Comparison of ENCODE assay signal across 19 cellular contexts in genomic region chr5:96081276-96081858, GRCh38.
A peak's percentile ranks its signal among the peaks of the same experiment; 100 is the strongest.
DNase-seq lines count a peak whose midpoint lies in the region; ATAC-seq and TF ChIP-seq lines count a peak whose summit lies in the region.
"Had no signal": no experiment of that assay in that cellular context is flagged by ENCODE, and none has a peak within 500 bp of the region (broad histone marks: within the 10 kb centered on the region; RNA-seq: fewer than 3 reads in every experiment).

No MANE protein-coding gene starts in this region.

- no peak for TF ChIP-seq CTCF in glutamatergic neuron (IDR thresholded peaks at IDR 0.05; ENCODE audit: partially characterized antibody, unreplicated experiment)

- H3K9me2 ChIP-seq in Karpas-422 (replicated peaks; ENCODE audit: insufficient read depth, low read length) = no peaks in the 10 kb centered on the region

- DNase-seq in DMS 273 treated with DMSO at 0.1 percent for 48 hours (lab: John Stamatoyannopoulos, UW) (peak; percentile 67), Karpas-422 (peak; percentile 27), amniotic epithelial cell (ENCODE audit: low read depth) (peak; percentile 40), glutamatergic neuron (no peak), NCI-H345 treated with DMSO at 0.1 percent for 48 hours (lab: John Stamatoyannopoulos, UW; ENCODE audit: unreplicated experiment) (no peak), NCI-H2196 (lab: John Stamatoyannopoulos, UW; ENCODE audit: unreplicated experiment) (no peak)
- no peak for DNase-seq in CD8-positive, alpha-beta memory T cell
- DNase-seq: activated CD4-positive, CD25-positive, alpha-beta regulatory T cell; activated CD8-positive, alpha-beta memory T cell treated with anti-CD3 and anti-CD28 coated beads, Interleukin-2, amount 50 U/mL, for 4 hours; BE2C; DMS53; mucosa of descending colon; NCI-H510A; ovary; RPMI8226; stimulated activated naive CD4-positive, alpha-beta T cell treated with Interleukin-2 at 50 U/mL for 16 hours; T-helper 1 cell had no signal

- H3K4me3 ChIP-seq in Karpas-422 (ENCODE audit: low read length) = no peak overlapping the region
- H3K4me3 ChIP-seq in CD8-positive, alpha-beta memory T cell (ENCODE audit: low read length) = no peak overlapping the region
- H3K4me3 ChIP-seq: HAP-1, mucosa of descending colon, ovary had no signal

- peak overlapping the region; percentile 67 for H3K27ac Mint-ChIP-seq in glutamatergic neuron (ENCODE audit: unreplicated experiment)
- no peak overlapping the region for H3K27ac Mint-ChIP-seq in CD8-positive, alpha-beta memory T cell

- H3K4me1 ChIP-seq in Karpas-422 (ENCODE audit: low read length) = no peaks in the 10 kb centered on the region
- no peaks in the 10 kb centered on the region for H3K4me1 ChIP-seq in CD8-positive, alpha-beta memory T cell (ENCODE audit: insufficient read depth, low read length)

- no peaks in the 10 kb centered on the region for H3K36me3 ChIP-seq in Karpas-422 (ENCODE audit: insufficient read depth, low read length)
- H3K36me3 ChIP-seq in CD8-positive, alpha-beta memory T cell (ENCODE audit: insufficient read depth, low read length) = no peaks in the 10 kb centered on the region
- H3K36me3 ChIP-seq: BE2C, HAP-1, ovary had no signal

- no peak overlapping the region for H3K9ac ChIP-seq in Karpas-422 (ENCODE audit: low read length)

- no peak overlapping the region for H3K4me3 Mint-ChIP-seq in glutamatergic neuron (ENCODE audit: unreplicated experiment)
- H3K4me3 Mint-ChIP-seq in CD8-positive, alpha-beta memory T cell = no peak overlapping the region

- H3K36me3 Mint-ChIP-seq in glutamatergic neuron (ENCODE audit: unreplicated experiment) = no peaks in the 10 kb centered on the region
- no peaks in the 10 kb centered on the region for H3K36me3 Mint-ChIP-seq in CD8-positive, alpha-beta memory T cell

- H2AFZ ChIP-seq in Karpas-422 (ENCODE audit: low read length) = no peak overlapping the region

- no peaks in the 10 kb centered on the region for H3K79me2 ChIP-seq in Karpas-422 (ENCODE audit: low read length)

- POLR2A ChIA-PET in CD8-positive, alpha-beta memory T cell (lab: Charles Lee) = no interaction called here

- no peaks in the 10 kb centered on the region for H3K9me3 Mint-ChIP-seq in glutamatergic neuron (ENCODE audit: unreplicated experiment)
- H3K9me3 Mint-ChIP-seq in CD8-positive, alpha-beta memory T cell = no peaks in the 10 kb centered on the region

- no peaks in the 10 kb centered on the region for H3K27me3 ChIP-seq in Karpas-422 (ENCODE audit: low read length)
- H3K27me3 ChIP-seq in CD8-positive, alpha-beta memory T cell (ENCODE audit: insufficient read depth, low read length, poor library complexity, severe bottlenecking) = no peaks in the 10 kb centered on the region
- H3K27me3 ChIP-seq: BE2C, ovary had no signal

- no peaks in the 10 kb centered on the region for H4K20me1 ChIP-seq in Karpas-422 (ENCODE audit: insufficient read depth, low read depth, low read length)

- H3K9me3 ChIP-seq in Karpas-422 (ENCODE audit: low read length) = no peaks in the 10 kb centered on the region
- H3K9me3 ChIP-seq in CD8-positive, alpha-beta memory T cell (ENCODE audit: low read length) = no peaks in the 10 kb centered on the region
- H3K9me3 ChIP-seq: BE2C, HAP-1, mucosa of descending colon, ovary had no signal

- H3K4me2 ChIP-seq in Karpas-422 (ENCODE audit: low read depth, low read length, poor library complexity, severe bottlenecking) = no peak overlapping the region

- peaks cover 34% of the 10 kb centered on the region for H3K4me1 Mint-ChIP-seq in glutamatergic neuron (ENCODE audit: low read depth, unreplicated experiment)
- H3K4me1 Mint-ChIP-seq in CD8-positive, alpha-beta memory T cell = no peaks in the 10 kb centered on the region

- H3K27me3 Mint-ChIP-seq in glutamatergic neuron (ENCODE audit: unreplicated experiment) = peaks cover 8% of the 10 kb centered on the region
- H3K27me3 Mint-ChIP-seq in CD8-positive, alpha-beta memory T cell = peaks cover 16 to 39% of the 10 kb centered on the region in 2 donors

- ATAC-seq in GM18867 (IDR thresholded peaks at IDR 0.05; ENCODE audit: unreplicated experiment) = no peak

- no peak overlapping the region for H3K27ac ChIP-seq in Karpas-422 (ENCODE audit: low read length)
- H3K27ac ChIP-seq in CD8-positive, alpha-beta memory T cell (ENCODE audit: low read depth, low read length) = no peak overlapping the region
- H3K27ac ChIP-seq: ovary had no signal

- CTCF ChIA-PET in CD8-positive, alpha-beta memory T cell (lab: Charles Lee) = no interaction called here

Comparison
In these comparisons a context has a peak if more than half of its experiments do, and no peak if none do; other contexts are left out.
1. DNase-seq: peak in DMS 273 treated with DMSO at 0.1 percent for 48 hours (single experiment), Karpas-422 (single experiment) and amniotic epithelial cell (single experiment); none in glutamatergic neuron (single experiment), NCI-H345 treated with DMSO at 0.1 percent for 48 hours (single experiment), NCI-H2196 (single experiment) and CD8-positive, alpha-beta memory T cell (0 of 5).